29 cellular contexts compared by ENCODE assay signal in genomic region chr1:213019450-213019849, GRCh38.
"Had no signal": no experiment of that assay in that cellular context is flagged by ENCODE, and none has a peak within 500 bp of the region (broad histone marks: within the 10 kb centered on the region; RNA-seq: fewer than 3 reads in every experiment).

No MANE protein-coding gene starts in this region.

- H3K4me1 Mint-ChIP-seq: endodermal cell had no signal

- H3K9me3 ChIP-seq: colonic mucosa, esophagus muscularis mucosa, gastrocnemius medialis, gastroesophageal sphincter, heart left ventricle, heart right ventricle had no signal

- H3K36me3 ChIP-seq: colonic mucosa, esophagus muscularis mucosa, gastrocnemius medialis, gastroesophageal sphincter, heart left ventricle, heart right ventricle had no signal

- FAIRE-seq: colon, endometrium, endothelial cell of umbilical vein, frontal cortex had no signal

- H2AFZ ChIP-seq: hepatocyte had no signal

- H3K27me3 Mint-ChIP-seq: dendritic cell treated with granulocyte-macrophage colony-stimulating factor and Interleukin-4, amounts not matched to agents 40 ng/mL and 50 ng/mL, for 4 days had no signal

- H3K4me3 Mint-ChIP-seq: dendritic cell treated with granulocyte-macrophage colony-stimulating factor and Interleukin-4, amounts not matched to agents 40 ng/mL and 50 ng/mL, for 4 days; effector memory CD8-positive, alpha-beta T cell; endodermal cell had no signal

- DNase-seq: colonic mucosa; cortex of kidney; dermis blood vessel endothelial cell; dorsolateral prefrontal cortex; effector CD4-positive, alpha-beta T cell; effector CD8-positive, alpha-beta T cell; effector memory CD4-positive, alpha-beta T cell; effector memory CD8-positive, alpha-beta T cell; endodermal cell; erythroblast; foreskin fibroblast; foreskin keratinocyte; foreskin melanocyte; gastrocnemius medialis; glutamatergic neuron; head of caudate nucleus; heart left ventricle; heart right ventricle had no signal

- ATAC-seq: effector memory CD8-positive, alpha-beta T cell; esophagus mucosa; foreskin keratinocyte; gastrocnemius medialis; gastroesophageal sphincter; heart left ventricle; heart right ventricle had no signal

- H3K4me3 ChIP-seq: colonic mucosa, coronary artery, dorsolateral prefrontal cortex, esophagus muscularis mucosa, gastrocnemius medialis, gastroesophageal sphincter, heart left ventricle, heart right ventricle, hepatocyte had no signal

- H3K27ac Mint-ChIP-seq: dendritic cell treated with granulocyte-macrophage colony-stimulating factor and Interleukin-4, amounts not matched to agents 40 ng/mL and 50 ng/mL, for 4 days; effector memory CD8-positive, alpha-beta T cell; endodermal cell had no signal

- H3K27me3 ChIP-seq: esophagus muscularis mucosa, gastrocnemius medialis, hepatocyte had no signal

- H3K4me2 ChIP-seq: hepatocyte had no signal

- H3K27ac ChIP-seq: colonic mucosa, coronary artery, dorsolateral prefrontal cortex, epithelial cell of prostate, esophagus muscularis mucosa, foreskin keratinocyte, gastrocnemius medialis, gastroesophageal sphincter, heart left ventricle, heart right ventricle, hepatocyte had no signal

- H3K4me1 ChIP-seq: foreskin keratinocyte had no signal
